Comparison of ENCODE assay signal across 1 cellular context in the genomic region with DNA sequence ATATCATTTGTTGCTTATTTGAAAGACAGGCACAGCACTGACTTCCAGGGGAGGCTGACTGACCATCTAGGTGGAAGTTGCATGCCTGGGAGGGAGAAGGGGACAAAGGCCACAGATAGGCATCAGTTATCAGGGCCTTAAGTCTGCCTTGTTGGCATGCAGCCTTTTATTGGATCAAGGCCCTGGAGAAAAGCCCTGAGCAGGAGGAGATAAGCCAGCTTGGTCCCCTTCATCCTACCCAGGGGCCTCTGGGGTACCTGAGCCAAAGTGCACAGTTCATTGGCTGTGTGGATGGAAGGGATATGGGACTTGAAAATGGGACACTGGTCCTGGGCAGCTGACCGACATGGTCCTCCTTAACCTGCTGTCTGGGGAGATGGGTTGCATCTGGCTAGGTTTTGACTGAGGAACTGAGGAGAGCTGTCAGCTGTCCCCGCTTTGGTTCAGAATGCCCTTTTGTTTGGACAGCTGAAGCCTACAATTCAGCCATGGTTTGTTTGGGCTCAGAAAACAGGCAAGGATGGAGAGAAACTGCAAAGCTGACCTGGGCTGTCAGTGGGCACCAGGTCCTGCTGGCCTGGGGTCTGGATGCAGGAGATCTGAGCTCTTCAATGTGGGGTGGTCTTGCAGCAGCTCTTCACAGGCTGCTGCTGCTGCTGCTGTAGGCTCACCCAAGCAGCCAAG.
TF ChIP-seq lines count a peak whose summit lies in the region.

No MANE protein-coding gene starts in this region.

TF ChIP-seq in HepG2, 621 proteins besides CTCF, POLR2A, EP300 and RAD21 (continued from another document and continues in another):
- TF ChIP-seq, protein P1, sequence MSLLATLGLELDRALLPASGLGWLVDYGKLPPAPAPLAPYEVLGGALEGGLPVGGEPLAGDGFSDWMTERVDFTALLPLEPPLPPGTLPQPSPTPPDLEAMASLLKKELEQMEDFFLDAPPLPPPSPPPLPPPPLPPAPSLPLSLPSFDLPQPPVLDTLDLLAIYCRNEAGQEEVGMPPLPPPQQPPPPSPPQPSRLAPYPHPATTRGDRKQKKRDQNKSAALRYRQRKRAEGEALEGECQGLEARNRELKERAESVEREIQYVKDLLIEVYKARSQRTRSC (CRISPR knock-in tag; IDR thresholded peaks at IDR 0.05; ENCODE audit: low read depth), result no peak
- TF ChIP-seq ZNF225 (CRISPR knock-in tag; IDR thresholded peaks at IDR 0.05), result no peak
- TF ChIP-seq U2AF1 (optimal IDR thresholded peaks at IDR 0.05; ENCODE audit: low read depth, low read length), result no peak
- TF ChIP-seq ZNF430 (CRISPR knock-in tag; IDR thresholded peaks at IDR 0.05), result no peak
- no peak for TF ChIP-seq ZEB1 (IDR thresholded peaks at IDR 0.05; ENCODE audit: insufficient replicate concordance, low read depth)
- TF ChIP-seq, protein P2, sequence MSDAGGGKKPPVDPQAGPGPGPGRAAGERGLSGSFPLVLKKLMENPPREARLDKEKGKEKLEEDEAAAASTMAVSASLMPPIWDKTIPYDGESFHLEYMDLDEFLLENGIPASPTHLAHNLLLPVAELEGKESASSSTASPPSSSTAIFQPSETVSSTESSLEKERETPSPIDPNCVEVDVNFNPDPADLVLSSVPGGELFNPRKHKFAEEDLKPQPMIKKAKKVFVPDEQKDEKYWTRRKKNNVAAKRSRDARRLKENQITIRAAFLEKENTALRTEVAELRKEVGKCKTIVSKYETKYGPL (CRISPR knock-in tag; IDR thresholded peaks at IDR 0.05), result no peak
- TF ChIP-seq ZNF264 (CRISPR knock-in tag; IDR thresholded peaks at IDR 0.05), result 0 out of 2 replicates have a peak, but pooled peaks have one; percentile 41
- TF ChIP-seq ZNF12 (CRISPR knock-in tag; IDR thresholded peaks at IDR 0.05), result no peak
- no peak for TF ChIP-seq JDP2 (CRISPR knock-in tag; IDR thresholded peaks at IDR 0.05; ENCODE audit: borderline replicate concordance)
- TF ChIP-seq ADNP (CRISPR knock-in tag; IDR thresholded peaks at IDR 0.05), result no peak
- TF ChIP-seq, protein P3, sequence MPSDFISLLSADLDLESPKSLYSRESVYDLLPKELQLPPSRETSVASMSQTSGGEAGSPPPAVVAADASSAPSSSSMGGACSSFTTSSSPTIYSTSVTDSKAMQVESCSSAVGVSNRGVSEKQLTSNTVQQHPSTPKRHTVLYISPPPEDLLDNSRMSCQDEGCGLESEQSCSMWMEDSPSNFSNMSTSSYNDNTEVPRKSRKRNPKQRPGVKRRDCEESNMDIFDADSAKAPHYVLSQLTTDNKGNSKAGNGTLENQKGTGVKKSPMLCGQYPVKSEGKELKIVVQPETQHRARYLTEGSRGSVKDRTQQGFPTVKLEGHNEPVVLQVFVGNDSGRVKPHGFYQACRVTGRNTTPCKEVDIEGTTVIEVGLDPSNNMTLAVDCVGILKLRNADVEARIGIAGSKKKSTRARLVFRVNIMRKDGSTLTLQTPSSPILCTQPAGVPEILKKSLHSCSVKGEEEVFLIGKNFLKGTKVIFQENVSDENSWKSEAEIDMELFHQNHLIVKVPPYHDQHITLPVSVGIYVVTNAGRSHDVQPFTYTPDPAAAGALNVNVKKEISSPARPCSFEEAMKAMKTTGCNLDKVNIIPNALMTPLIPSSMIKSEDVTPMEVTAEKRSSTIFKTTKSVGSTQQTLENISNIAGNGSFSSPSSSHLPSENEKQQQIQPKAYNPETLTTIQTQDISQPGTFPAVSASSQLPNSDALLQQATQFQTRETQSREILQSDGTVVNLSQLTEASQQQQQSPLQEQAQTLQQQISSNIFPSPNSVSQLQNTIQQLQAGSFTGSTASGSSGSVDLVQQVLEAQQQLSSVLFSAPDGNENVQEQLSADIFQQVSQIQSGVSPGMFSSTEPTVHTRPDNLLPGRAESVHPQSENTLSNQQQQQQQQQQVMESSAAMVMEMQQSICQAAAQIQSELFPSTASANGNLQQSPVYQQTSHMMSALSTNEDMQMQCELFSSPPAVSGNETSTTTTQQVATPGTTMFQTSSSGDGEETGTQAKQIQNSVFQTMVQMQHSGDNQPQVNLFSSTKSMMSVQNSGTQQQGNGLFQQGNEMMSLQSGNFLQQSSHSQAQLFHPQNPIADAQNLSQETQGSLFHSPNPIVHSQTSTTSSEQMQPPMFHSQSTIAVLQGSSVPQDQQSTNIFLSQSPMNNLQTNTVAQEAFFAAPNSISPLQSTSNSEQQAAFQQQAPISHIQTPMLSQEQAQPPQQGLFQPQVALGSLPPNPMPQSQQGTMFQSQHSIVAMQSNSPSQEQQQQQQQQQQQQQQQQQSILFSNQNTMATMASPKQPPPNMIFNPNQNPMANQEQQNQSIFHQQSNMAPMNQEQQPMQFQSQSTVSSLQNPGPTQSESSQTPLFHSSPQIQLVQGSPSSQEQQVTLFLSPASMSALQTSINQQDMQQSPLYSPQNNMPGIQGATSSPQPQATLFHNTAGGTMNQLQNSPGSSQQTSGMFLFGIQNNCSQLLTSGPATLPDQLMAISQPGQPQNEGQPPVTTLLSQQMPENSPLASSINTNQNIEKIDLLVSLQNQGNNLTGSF (CRISPR knock-in tag; IDR thresholded peaks at IDR 0.05), result no peak
- TF ChIP-seq, protein P4, sequence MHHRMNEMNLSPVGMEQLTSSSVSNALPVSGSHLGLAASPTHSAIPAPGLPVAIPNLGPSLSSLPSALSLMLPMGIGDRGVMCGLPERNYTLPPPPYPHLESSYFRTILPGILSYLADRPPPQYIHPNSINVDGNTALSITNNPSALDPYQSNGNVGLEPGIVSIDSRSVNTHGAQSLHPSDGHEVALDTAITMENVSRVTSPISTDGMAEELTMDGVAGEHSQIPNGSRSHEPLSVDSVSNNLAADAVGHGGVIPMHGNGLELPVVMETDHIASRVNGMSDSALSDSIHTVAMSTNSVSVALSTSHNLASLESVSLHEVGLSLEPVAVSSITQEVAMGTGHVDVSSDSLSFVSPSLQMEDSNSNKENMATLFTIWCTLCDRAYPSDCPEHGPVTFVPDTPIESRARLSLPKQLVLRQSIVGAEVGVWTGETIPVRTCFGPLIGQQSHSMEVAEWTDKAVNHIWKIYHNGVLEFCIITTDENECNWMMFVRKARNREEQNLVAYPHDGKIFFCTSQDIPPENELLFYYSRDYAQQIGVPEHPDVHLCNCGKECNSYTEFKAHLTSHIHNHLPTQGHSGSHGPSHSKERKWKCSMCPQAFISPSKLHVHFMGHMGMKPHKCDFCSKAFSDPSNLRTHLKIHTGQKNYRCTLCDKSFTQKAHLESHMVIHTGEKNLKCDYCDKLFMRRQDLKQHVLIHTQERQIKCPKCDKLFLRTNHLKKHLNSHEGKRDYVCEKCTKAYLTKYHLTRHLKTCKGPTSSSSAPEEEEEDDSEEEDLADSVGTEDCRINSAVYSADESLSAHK (CRISPR knock-in tag; IDR thresholded peaks at IDR 0.05; ENCODE audit: borderline replicate concordance), result no peak
- no peak for TF ChIP-seq NR1H2 (CRISPR knock-in tag; IDR thresholded peaks at IDR 0.05; ENCODE audit: borderline replicate concordance, low read depth)
- TF ChIP-seq, protein P5, sequence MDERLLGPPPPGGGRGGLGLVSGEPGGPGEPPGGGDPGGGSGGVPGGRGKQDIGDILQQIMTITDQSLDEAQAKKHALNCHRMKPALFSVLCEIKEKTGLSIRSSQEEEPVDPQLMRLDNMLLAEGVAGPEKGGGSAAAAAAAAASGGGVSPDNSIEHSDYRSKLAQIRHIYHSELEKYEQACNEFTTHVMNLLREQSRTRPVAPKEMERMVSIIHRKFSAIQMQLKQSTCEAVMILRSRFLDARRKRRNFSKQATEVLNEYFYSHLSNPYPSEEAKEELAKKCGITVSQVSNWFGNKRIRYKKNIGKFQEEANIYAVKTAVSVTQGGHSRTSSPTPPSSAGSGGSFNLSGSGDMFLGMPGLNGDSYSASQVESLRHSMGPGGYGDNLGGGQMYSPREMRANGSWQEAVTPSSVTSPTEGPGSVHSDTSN (CRISPR knock-in tag; IDR thresholded peaks at IDR 0.05), result no peak
- TF ChIP-seq TCF12 (IDR thresholded peaks at IDR 0.05), result no peak
- TF ChIP-seq TCF12 (CRISPR knock-in tag; IDR thresholded peaks at IDR 0.05), result no peak
- TF ChIP-seq FOXJ3 (CRISPR knock-in tag; IDR thresholded peaks at IDR 0.05; ENCODE audit: borderline replicate concordance), result no peak
- no peak for TF ChIP-seq SAFB2 (CRISPR knock-in tag; IDR thresholded peaks at IDR 0.05; ENCODE audit: borderline replicate concordance, low read depth)
- TF ChIP-seq ZNF441 (CRISPR knock-in tag; IDR thresholded peaks at IDR 0.05; ENCODE audit: borderline replicate concordance), result no peak
- TF ChIP-seq ZNF17 (CRISPR knock-in tag; IDR thresholded peaks at IDR 0.05), result no peak
- peak; percentile 35; the same call in 1 of the 2 replicates for TF ChIP-seq HDAC2 (CRISPR knock-in tag; IDR thresholded peaks at IDR 0.05)
- TF ChIP-seq, protein P6, sequence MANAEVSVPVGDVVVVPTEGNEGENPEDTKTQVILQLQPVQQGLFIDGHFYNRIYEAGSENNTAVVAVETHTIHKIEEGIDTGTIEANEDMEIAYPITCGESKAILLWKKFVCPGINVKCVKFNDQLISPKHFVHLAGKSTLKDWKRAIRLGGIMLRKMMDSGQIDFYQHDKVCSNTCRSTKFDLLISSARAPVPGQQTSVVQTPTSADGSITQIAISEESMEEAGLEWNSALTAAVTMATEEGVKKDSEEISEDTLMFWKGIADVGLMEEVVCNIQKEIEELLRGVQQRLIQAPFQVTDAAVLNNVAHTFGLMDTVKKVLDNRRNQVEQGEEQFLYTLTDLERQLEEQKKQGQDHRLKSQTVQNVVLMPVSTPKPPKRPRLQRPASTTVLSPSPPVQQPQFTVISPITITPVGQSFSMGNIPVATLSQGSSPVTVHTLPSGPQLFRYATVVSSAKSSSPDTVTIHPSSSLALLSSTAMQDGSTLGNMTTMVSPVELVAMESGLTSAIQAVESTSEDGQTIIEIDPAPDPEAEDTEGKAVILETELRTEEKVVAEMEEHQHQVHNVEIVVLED (CRISPR knock-in tag; IDR thresholded peaks at IDR 0.05; ENCODE audit: borderline replicate concordance), result no peak
- TF ChIP-seq, protein P7, sequence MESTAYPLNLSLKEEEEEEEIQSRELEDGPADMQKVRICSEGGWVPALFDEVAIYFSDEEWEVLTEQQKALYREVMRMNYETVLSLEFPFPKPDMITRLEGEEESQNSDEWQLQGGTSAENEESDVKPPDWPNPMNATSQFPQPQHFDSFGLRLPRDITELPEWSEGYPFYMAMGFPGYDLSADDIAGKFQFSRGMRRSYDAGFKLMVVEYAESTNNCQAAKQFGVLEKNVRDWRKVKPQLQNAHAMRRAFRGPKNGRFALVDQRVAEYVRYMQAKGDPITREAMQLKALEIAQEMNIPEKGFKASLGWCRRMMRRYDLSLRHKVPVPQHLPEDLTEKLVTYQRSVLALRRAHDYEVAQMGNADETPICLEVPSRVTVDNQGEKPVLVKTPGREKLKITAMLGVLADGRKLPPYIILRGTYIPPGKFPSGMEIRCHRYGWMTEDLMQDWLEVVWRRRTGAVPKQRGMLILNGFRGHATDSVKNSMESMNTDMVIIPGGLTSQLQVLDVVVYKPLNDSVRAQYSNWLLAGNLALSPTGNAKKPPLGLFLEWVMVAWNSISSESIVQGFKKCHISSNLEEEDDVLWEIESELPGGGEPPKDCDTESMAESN (CRISPR knock-in tag; conservative IDR thresholded peaks at IDR 0.05), result no peak
- no peak for TF ChIP-seq ZNF775 (CRISPR knock-in tag; IDR thresholded peaks at IDR 0.05; ENCODE audit: borderline replicate concordance)
- 0 out of 2 replicates have a peak, but pooled peaks have one; percentile 29 for TF ChIP-seq ZNF547 (CRISPR knock-in tag; IDR thresholded peaks at IDR 0.05)
- no peak for TF ChIP-seq ZBTB20 (CRISPR knock-in tag; IDR thresholded peaks at IDR 0.05; ENCODE audit: borderline replicate concordance, low read depth)
- no peak for TF ChIP-seq U2AF2 (IDR thresholded peaks at IDR 0.05; ENCODE audit: low read depth, low read length)
- TF ChIP-seq NFRKB (IDR thresholded peaks at IDR 0.05), result no peak
- no peak for TF ChIP-seq ATF1 (CRISPR knock-in tag; IDR thresholded peaks at IDR 0.05)
- TF ChIP-seq ZSCAN22 (CRISPR knock-in tag; IDR thresholded peaks at IDR 0.05), result no peak
- TF ChIP-seq, protein P8, sequence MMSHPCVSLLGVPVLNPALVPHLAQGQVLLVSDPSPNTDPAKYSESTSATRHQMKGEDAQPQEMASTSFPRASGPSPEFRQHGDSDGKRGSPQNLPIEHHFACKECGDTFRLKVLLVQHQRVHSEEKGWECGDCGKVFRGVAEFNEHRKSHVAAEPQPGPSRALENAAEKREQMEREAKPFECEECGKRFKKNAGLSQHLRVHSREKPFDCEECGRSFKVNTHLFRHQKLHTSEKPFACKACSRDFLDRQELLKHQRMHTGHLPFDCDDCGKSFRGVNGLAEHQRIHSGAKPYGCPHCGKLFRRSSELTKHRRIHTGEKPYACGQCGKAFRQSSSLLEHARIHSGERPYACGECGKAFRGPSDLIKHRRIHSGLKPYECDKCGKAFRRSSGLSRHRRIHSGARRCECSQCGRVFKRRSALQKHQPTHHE (CRISPR knock-in tag; IDR thresholded peaks at IDR 0.05; ENCODE audit: borderline replicate concordance), result no peak
- no peak for TF ChIP-seq RFXAP (CRISPR knock-in tag; IDR thresholded peaks at IDR 0.05; ENCODE audit: borderline replicate concordance)
- TF ChIP-seq ATF7 (IDR thresholded peaks at IDR 0.05), result no peak
- TF ChIP-seq ATF7 (CRISPR knock-in tag; IDR thresholded peaks at IDR 0.05), result no peak
- no peak for TF ChIP-seq ZNF816 (CRISPR knock-in tag; IDR thresholded peaks at IDR 0.05; ENCODE audit: borderline replicate concordance)
- no peak for TF ChIP-seq ZNF674 (CRISPR knock-in tag; IDR thresholded peaks at IDR 0.05; ENCODE audit: low read depth)
- TF ChIP-seq ZNF543 (CRISPR knock-in tag; IDR thresholded peaks at IDR 0.05), result no peak
- 0 out of 2 replicates have a peak, but pooled peaks have one; percentile 52 for TF ChIP-seq ZNF615 (CRISPR knock-in tag; IDR thresholded peaks at IDR 0.05; ENCODE audit: borderline replicate concordance)
- TF ChIP-seq ZNF329 (CRISPR knock-in tag; IDR thresholded peaks at IDR 0.05; ENCODE audit: low read depth), result no peak
- TF ChIP-seq ZNF616 (CRISPR knock-in tag; IDR thresholded peaks at IDR 0.05; ENCODE audit: low read depth), result no peak
- TF ChIP-seq, protein P9, sequence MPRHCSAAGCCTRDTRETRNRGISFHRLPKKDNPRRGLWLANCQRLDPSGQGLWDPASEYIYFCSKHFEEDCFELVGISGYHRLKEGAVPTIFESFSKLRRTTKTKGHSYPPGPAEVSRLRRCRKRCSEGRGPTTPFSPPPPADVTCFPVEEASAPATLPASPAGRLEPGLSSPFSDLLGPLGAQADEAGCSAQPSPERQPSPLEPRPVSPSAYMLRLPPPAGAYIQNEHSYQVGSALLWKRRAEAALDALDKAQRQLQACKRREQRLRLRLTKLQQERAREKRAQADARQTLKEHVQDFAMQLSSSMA (CRISPR knock-in tag; IDR thresholded peaks at IDR 0.05), result no peak
- TF ChIP-seq PCBP1 (IDR thresholded peaks at IDR 0.05; ENCODE audit: borderline replicate concordance, low read depth, low read length), result no peak
- no peak for TF ChIP-seq ZNF777 (CRISPR knock-in tag; IDR thresholded peaks at IDR 0.05)
- TF ChIP-seq FOSL1 (CRISPR knock-in tag; IDR thresholded peaks at IDR 0.05; ENCODE audit: borderline replicate concordance), result no peak
- TF ChIP-seq FOXA1 (IDR thresholded peaks at IDR 0.05), result no peak
- TF ChIP-seq FOXA1 (CRISPR knock-in tag; IDR thresholded peaks at IDR 0.05), result no peak
